Comparison of ENCODE assay signal across 8 cellular contexts in the genomic region with DNA sequence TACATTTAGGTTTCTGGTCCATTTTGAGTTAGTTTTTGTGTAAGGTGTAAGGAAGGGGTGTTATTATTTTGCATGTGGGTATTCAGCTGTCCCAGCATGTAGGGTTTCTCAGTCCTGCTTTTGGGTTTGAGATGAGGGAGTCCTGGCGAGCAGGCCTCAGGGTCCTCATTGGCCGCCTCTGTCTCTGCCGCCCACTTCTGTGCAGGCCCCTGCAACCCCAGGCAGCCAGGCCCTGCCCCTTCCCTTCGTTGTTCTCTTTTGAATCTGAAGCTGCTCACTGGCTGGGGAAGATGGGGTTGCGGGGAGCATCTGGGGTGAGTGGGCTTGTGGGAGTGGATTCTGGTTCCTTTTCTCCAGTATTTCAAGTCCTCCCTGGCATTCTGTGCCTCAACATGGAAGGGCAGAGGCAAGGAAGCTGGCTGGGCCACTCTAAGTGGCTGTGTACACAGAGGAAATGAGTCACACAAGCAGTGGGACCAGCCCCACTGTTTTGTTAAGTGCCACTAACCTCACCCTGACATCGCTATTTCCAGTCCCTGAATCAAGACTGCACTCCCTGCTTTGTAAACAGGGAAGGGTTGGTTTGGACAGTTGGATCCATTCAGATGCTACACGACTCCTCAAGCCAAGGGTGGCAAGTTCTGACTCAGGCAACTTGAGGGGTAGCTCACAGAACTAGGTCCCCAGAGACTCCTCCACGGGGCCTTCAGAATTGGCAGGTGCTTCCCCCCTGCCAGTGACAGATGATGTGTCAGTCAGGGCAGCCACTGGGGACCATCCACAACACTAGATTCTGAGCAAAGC. TPM values are rescaled to one million over a fixed set of nuclear protein-coding genes. Genes with fewer than 3 reads are reported as not detected.
DNase-seq lines count a peak whose midpoint lies in the region; ATAC-seq, FAIRE-seq and TF ChIP-seq lines count a peak whose summit lies in the region.
"Not testable (repeated sequence)": the region's sequence is repeated elsewhere in the genome, so short reads cannot be mapped to it uniquely, and the experiment has no call there.

No MANE protein-coding gene starts in this region.

- intact Hi-C loops in prostate gland (cut with DNase I), result not testable (repeated sequence)

- not testable (repeated sequence) for H3K4me1 Mint-ChIP-seq in activated T-cell treated with anti-CD3 and anti-CD28 coated beads, Interleukin-2, amount 50 U/mL, for 4 hours (ENCODE audit: low read depth)

- not testable (repeated sequence) for H3K4me3 ChIP-seq in A549; foreskin fibroblast (ENCODE audit: low read depth in 1 of 2, low read length in 2 of 2); prostate gland
- peak overlapping the region; percentile 22 for H3K4me3 ChIP-seq in OCI-LY1 (ENCODE audit: low read depth, low read length, poor library complexity, severe bottlenecking)

- POLR2A ChIA-PET in A549 (lab: Yijun Ruan, JAX), result not testable (repeated sequence)

- H3K4me3 Mint-ChIP-seq in activated T-cell treated with anti-CD3 and anti-CD28 coated beads, Interleukin-2, amount 50 U/mL, for 4 hours, result not testable (repeated sequence)

- TF ChIP-seq EP300 in A549 (IDR thresholded peaks at IDR 0.05), result not testable (repeated sequence)

- H3K4me1 ChIP-seq in A549 (peaks cover 16% of the 10 kb centered on the region), OCI-LY1 (ENCODE audit: insufficient read depth, low read length, severe bottlenecking) (peaks cover 28% of the 10 kb centered on the region)
- not testable (repeated sequence) for H3K4me1 ChIP-seq in prostate gland (replicated peaks)

- CTCF ChIA-PET in A549 (lab: Yijun Ruan, JAX), result not testable (repeated sequence)

- peak overlapping the region; percentile 50; the same call in 1 of the 2 replicates for H3K9ac ChIP-seq in OCI-LY1 (ENCODE audit: low read length)

- H3K36me3 Mint-ChIP-seq in activated T-cell treated with anti-CD3 and anti-CD28 coated beads, Interleukin-2, amount 50 U/mL, for 4 hours (ENCODE audit: insufficient read depth), result peaks cover 10% of the 10 kb centered on the region

- H3F3A ChIP-seq in OCI-LY1 (ENCODE audit: insufficient read depth, low read length), result not testable (repeated sequence)

- not testable (repeated sequence) for H2AFZ ChIP-seq in OCI-LY1 (ENCODE audit: low read length)

- not testable (repeated sequence) for TF ChIP-seq POLR2A in A549 (IDR thresholded peaks at IDR 0.05; ENCODE audit: low read length); prostate gland (IDR thresholded peaks at IDR 0.05)

- ATAC-seq in A549 (peak; percentile 77 to 84), GM18520 (IDR thresholded peaks at IDR 0.05; ENCODE audit: unreplicated experiment) (peak; percentile 87), HG02610 (IDR thresholded peaks at IDR 0.05; ENCODE audit: unreplicated experiment) (peak; percentile 90)
- peak; percentile 97 to 98 for ATAC-seq in activated T-cell treated with anti-CD3 and anti-CD28 coated beads, Interleukin-2, amount 50 U/mL, for 4 hours

- H3K4me2 ChIP-seq in A549 (peak overlapping the region; percentile 37), OCI-LY1 (ENCODE audit: low read length) (peak overlapping the region; percentile 48; the same call in 1 of the 2 replicates)

- H3K79me2 ChIP-seq in OCI-LY1 (ENCODE audit: insufficient read depth, low read length), result not testable (repeated sequence)

- not testable (repeated sequence) for H3K9me3 Mint-ChIP-seq in activated T-cell treated with anti-CD3 and anti-CD28 coated beads, Interleukin-2, amount 50 U/mL, for 4 hours

- not testable (repeated sequence) for H3K9me2 ChIP-seq in OCI-LY1 (ENCODE audit: low read depth, low read length)

- TF ChIP-seq RAD21 in A549 (conservative IDR thresholded peaks at IDR 0.05 in 1 of 2, IDR thresholded peaks at IDR 0.05 in 1 of 2), result not testable (repeated sequence)

- H3K36me3 ChIP-seq in OCI-LY1 (ENCODE audit: insufficient read depth, low read length); prostate gland: not testable (repeated sequence)

- FAIRE-seq in A549 (lab: Jason Lieb, UNC), result peak; percentile 92

- H3K27me3 Mint-ChIP-seq in activated T-cell treated with anti-CD3 and anti-CD28 coated beads, Interleukin-2, amount 50 U/mL, for 4 hours (ENCODE audit: low read depth), result not testable (repeated sequence)

- 37% methylated on average over 6 of the region's 8 CpGs for WGBS in A549 (ENCODE audit: missing lambda C conversion rate)
- WGBS in prostate gland, result 35% methylated on average over 3 of the region's 8 CpGs

- H4K20me1 ChIP-seq in OCI-LY1 (ENCODE audit: insufficient read depth, low read length), result not testable (repeated sequence)

- peak overlapping the region in 1 of 2 experiments; percentile 72; a peak in 3 of 6 replicates for H3K27ac ChIP-seq in A549
- peak overlapping the region; percentile 92 for H3K27ac ChIP-seq in OCI-LY1 (ENCODE audit: low read depth, low read length, poor library complexity, severe bottlenecking)
- H3K27ac ChIP-seq in prostate gland, result not testable (repeated sequence)

- H3K9me3 ChIP-seq in A549; OCI-LY1 (ENCODE audit: low read length); prostate gland: not testable (repeated sequence)

- peak; percentile 43 to 79 for DNase-seq in A549 (ENCODE audit: low read depth in 1 of 2, low spot score in 1 of 2)
- DNase-seq in HT1080 (ENCODE audit: low read depth), result peak; percentile 73
- not testable (repeated sequence) for DNase-seq in activated T-cell treated with anti-CD3 and anti-CD28 coated beads, Interleukin-2, amount 50 U/mL, for 4 hours
- peak; percentile 33 to 56 for DNase-seq in foreskin fibroblast
- peak; percentile 56 for DNase-seq in prostate gland (ENCODE audit: low spot score)

- TF ChIP-seq CTCF in A549 (IDR thresholded peaks at IDR 0.05); OCI-LY1 (IDR thresholded peaks at IDR 0.05; ENCODE audit: low read length); foreskin fibroblast (IDR thresholded peaks at IDR 0.05; ENCODE audit: low read depth, low read length); prostate gland (IDR thresholded peaks at IDR 0.05): not testable (repeated sequence)

- H3K27me3 ChIP-seq in OCI-LY1 (ENCODE audit: insufficient read depth, low read length); prostate gland (replicated peaks; ENCODE audit: insufficient read depth): not testable (repeated sequence)

TF ChIP-seq in A549, 52 proteins besides CTCF, POLR2A, EP300 and RAD21:
- 0 out of 2 replicates have a peak, but pooled peaks have one; percentile 20 for TF ChIP-seq FOSL2 (IDR thresholded peaks at IDR 0.05)
- TF ChIP-seq FOSL2 (CRISPR knock-in tag; IDR thresholded peaks at IDR 0.05), result peak; percentile 65
TF ChIP-seq in A549: peak in this region for 1; not testable (repeated sequence) for 51.

RNA-seq across cellular contexts. Expression of a gene that starts 28.8 kb away (rescaled TPM):
- polyA plus RNA-seq in A549 (2011; rRNA removed) (14.8 and 17.9 TPM in 2 replicates), A549 (2017; fragmentation: RNase III; extraction: RNeasy Plus Mini Kit Qiagen cat#74134 plus additional on column Dnase treatment) (10.7 to 13.4 TPM (median 13.2 TPM) in 3 replicates)
- polyA plus RNA-seq in A549 (2012; cell fraction: cytosol; rRNA removed), result 14.2 and 15.5 TPM in 2 replicates
- polyA plus RNA-seq in A549 (2012; cell fraction: nucleus; rRNA removed), result 22.9 and 34.1 TPM in 2 replicates
- 67.3 and 71.0 TPM in 2 replicates for polyA minus RNA-seq in A549 (2011; rRNA and poly(A)+ RNA removed)
- 13.2 and 16.4 TPM in 2 replicates for total RNA-seq in HT1080 (2014; rRNA removed; shearing (Covaris generic))
- polyA plus RNA-seq in HT1080 (2015; cell fraction: cytosol; rRNA removed), result 12.1 and 12.5 TPM in 2 replicates
- polyA plus RNA-seq in HT1080 (2015; cell fraction: nucleus; rRNA removed), result 16.7 and 19.0 TPM in 2 replicates
- 10 to 100 TPM; 26.2 to 32.4 (median 28.6) TPM for total RNA-seq in activated T-cell treated with anti-CD3 and anti-CD28 coated beads, Interleukin-2, amount 50 U/mL, for 4 hours
- total RNA-seq in prostate gland, result 10 to 100 TPM; 33.2 to 39.8 TPM

RNA-seq across cellular contexts. Expression of a gene that starts 29.1 kb away (rescaled TPM):
- polyA plus RNA-seq in A549 (2011; rRNA removed) (7.7 and 10.0 TPM in 2 replicates), A549 (2017; fragmentation: RNase III; extraction: RNeasy Plus Mini Kit Qiagen cat#74134 plus additional on column Dnase treatment) (15.2 to 16.4 TPM (median 15.7 TPM) in 3 replicates)
- 21.4 and 21.7 TPM in 2 replicates for polyA plus RNA-seq in A549 (2012; cell fraction: cytosol; rRNA removed)
- 75.5 and 149 TPM in 2 replicates for polyA plus RNA-seq in A549 (2012; cell fraction: nucleus; rRNA removed)
- 13.2 and 14.6 TPM in 2 replicates for polyA minus RNA-seq in A549 (2011; rRNA and poly(A)+ RNA removed)
- total RNA-seq in HT1080 (2014; rRNA removed; shearing (Covaris generic)), result 10.2 and 11.4 TPM in 2 replicates
- polyA plus RNA-seq in HT1080 (2015; cell fraction: cytosol; rRNA removed), result 6.0 and 7.5 TPM in 2 replicates
- 22.4 and 22.7 TPM in 2 replicates for polyA plus RNA-seq in HT1080 (2015; cell fraction: nucleus; rRNA removed)
- total RNA-seq in activated T-cell treated with anti-CD3 and anti-CD28 coated beads, Interleukin-2, amount 50 U/mL, for 4 hours, result 10 to 100 TPM; 39.8 to 46.0 (median 44.2) TPM
- 10 to 100 TPM; 37.9 to 39.9 TPM for total RNA-seq in prostate gland
